Comparison of ENCODE assay signal across 1 cellular context in genomic region chr6:146041282-146041681, GRCh38.
TF ChIP-seq lines count a peak whose summit lies in the region.

No MANE protein-coding gene starts in this region.

TF ChIP-seq in H1, 55 proteins besides CTCF, POLR2A, EP300 and RAD21:
- no peak for TF ChIP-seq SUZ12 (IDR thresholded peaks at IDR 0.05; ENCODE audit: low read length)
- no peak for TF ChIP-seq EGR1 (IDR thresholded peaks at IDR 0.05; ENCODE audit: borderline replicate concordance, low read depth, low read length)
- TF ChIP-seq JUN (IDR thresholded peaks at IDR 0.05; ENCODE audit: low read depth, low read length), result no peak
- no peak for TF ChIP-seq RNF2 (IDR thresholded peaks at IDR 0.05; ENCODE audit: borderline replicate concordance, low read depth, low read length, missing control alignments, poor library complexity, severe bottlenecking)
- no peak for TF ChIP-seq RFX5 (IDR thresholded peaks at IDR 0.05; ENCODE audit: borderline replicate concordance, low read depth, low read length)
TF ChIP-seq in H1: peak in this region for 0.
